Comparison of ENCODE assay signal across 24 cellular contexts in genomic region chr3:8853081-8853480, GRCh38.
"Had no signal": no experiment of that assay in that cellular context is flagged by ENCODE, and none has a peak within 500 bp of the region (broad histone marks: within the 10 kb centered on the region; RNA-seq: fewer than 3 reads in every experiment).

No MANE protein-coding gene starts in this region.

- H3K9me3 ChIP-seq: breast epithelium, esophagus muscularis mucosa, right lobe of liver, vagina had no signal

- H3K4me1 ChIP-seq: breast epithelium, foreskin keratinocyte, parathyroid adenoma, right lobe of liver, vagina had no signal

- H3K9me3 Mint-ChIP-seq: activated T-cell treated with anti-CD3 and anti-CD28 coated beads, Interleukin-2, amount 50 U/mL, for 24 hours; activated T-helper 17 cell treated with anti-CD3 and anti-CD28 coated beads, Interleukin-2, amount 50 U/mL, for 72 hours; naive B cell; stimulated activated naive B cell treated with anti-CD40 and anti-IgM and Interleukin-4, amounts not matched to agents 10 μg/mL and 1 μg/mL and 100 μg/mL, for 72 hours; T-helper 2 cell treated with Interferon-gamma antibody and Interleukin-4, amounts not matched to agents 5 μg/mL and 100 μg/mL, for 36 hours; type B pancreatic cell had no signal

- H2AFZ ChIP-seq: hepatocyte, parathyroid adenoma had no signal

- H3K27ac Mint-ChIP-seq: activated naive CD8-positive, alpha-beta T cell; activated T-cell treated with anti-CD3 and anti-CD28 coated beads, Interleukin-2, amount 50 U/mL, for 24 hours; activated T-helper 17 cell treated with anti-CD3 and anti-CD28 coated beads, Interleukin-2, amount 50 U/mL, for 72 hours; naive B cell; stimulated activated naive B cell treated with anti-CD40 and anti-IgM and Interleukin-4, amounts not matched to agents 10 μg/mL and 1 μg/mL and 100 μg/mL, for 72 hours; T-helper 2 cell treated with Interferon-gamma antibody and Interleukin-4, amounts not matched to agents 5 μg/mL and 100 μg/mL, for 36 hours; type B pancreatic cell had no signal

- H3K9ac ChIP-seq: parathyroid adenoma had no signal

- H3K4me1 Mint-ChIP-seq: activated T-helper 17 cell treated with anti-CD3 and anti-CD28 coated beads, Interleukin-2, amount 50 U/mL, for 72 hours; naive B cell; stimulated activated naive B cell treated with anti-CD40 and anti-IgM and Interleukin-4, amounts not matched to agents 10 μg/mL and 1 μg/mL and 100 μg/mL, for 72 hours had no signal

- H3K27me3 Mint-ChIP-seq: activated naive CD8-positive, alpha-beta T cell; activated T-cell treated with anti-CD3 and anti-CD28 coated beads, Interleukin-2, amount 50 U/mL, for 24 hours; activated T-helper 17 cell treated with anti-CD3 and anti-CD28 coated beads, Interleukin-2, amount 50 U/mL, for 72 hours; naive B cell; stimulated activated naive B cell treated with anti-CD40 and anti-IgM and Interleukin-4, amounts not matched to agents 10 μg/mL and 1 μg/mL and 100 μg/mL, for 72 hours; type B pancreatic cell had no signal

- H3K79me2 ChIP-seq: hepatocyte, parathyroid adenoma had no signal

- H3K27me3 ChIP-seq: breast epithelium, esophagus muscularis mucosa, foreskin keratinocyte, hepatocyte, right lobe of liver, vagina had no signal

- H3K36me3 ChIP-seq: breast epithelium, esophagus muscularis mucosa, right lobe of liver, vagina had no signal

- H3K4me2 ChIP-seq: hepatocyte had no signal

- H3K4me3 ChIP-seq: breast epithelium, coronary artery, esophagus muscularis mucosa, hepatocyte, right lobe of liver, vagina had no signal

- H3K4me3 Mint-ChIP-seq: activated naive CD8-positive, alpha-beta T cell; activated T-cell treated with anti-CD3 and anti-CD28 coated beads, Interleukin-2, amount 50 U/mL, for 24 hours; activated T-helper 17 cell treated with anti-CD3 and anti-CD28 coated beads, Interleukin-2, amount 50 U/mL, for 72 hours; naive B cell; stimulated activated naive B cell treated with anti-CD40 and anti-IgM and Interleukin-4, amounts not matched to agents 10 μg/mL and 1 μg/mL and 100 μg/mL, for 72 hours; T-helper 2 cell treated with Interferon-gamma antibody and Interleukin-4, amounts not matched to agents 5 μg/mL and 100 μg/mL, for 36 hours; type B pancreatic cell had no signal

- ATAC-seq: activated T-helper 17 cell treated with anti-CD3 and anti-CD28 coated beads, Interleukin-2, amount 50 U/mL, for 72 hours; foreskin keratinocyte; right lobe of liver; stimulated activated naive B cell treated with anti-CD40 and anti-IgM and Interleukin-4, amounts not matched to agents 10 μg/mL and 1 μg/mL and 100 μg/mL, for 72 hours had no signal

- H3K27ac ChIP-seq: breast epithelium, coronary artery, esophagus muscularis mucosa, foreskin keratinocyte, hepatocyte, parathyroid adenoma, right lobe of liver, vagina, VCaP had no signal

- DNase-seq: activated CD4-positive, alpha-beta T cell treated with anti-CD3 and anti-CD28 coated beads for 1 hour; activated CD4-positive, alpha-beta T cell treated with anti-CD3 and anti-CD28 coated beads, Interleukin-2, amount 50 U/mL, for 1 hour; activated naive CD4-positive, alpha-beta T cell; activated T-cell treated with anti-CD3 and anti-CD28 coated beads, Interleukin-2, amount 50 U/mL, for 24 hours; foreskin keratinocyte; mesendoderm; naive B cell; right lobe of liver; small intestine; stimulated activated CD4-positive, alpha-beta T cell treated with anti-CD3 and anti-CD28 coated beads, Interleukin-15, amount 100 ng/mL, for 24 hours; stimulated activated CD4-positive, alpha-beta T cell treated with anti-CD3 and anti-CD28 coated beads, Interleukin-2, amount 100 ng/mL, for 48 hours; stimulated activated CD8-positive, alpha-beta memory T cell treated with anti-CD3 and anti-CD28 coated beads, Interleukin-4, amount 100 ng/mL, for 48 hours; stimulated activated naive B cell treated with anti-CD40 and anti-IgM and Interleukin-4, amounts not matched to agents 10 μg/mL and 1 μg/mL and 100 μg/mL, for 72 hours had no signal

- H3K36me3 Mint-ChIP-seq: activated naive CD8-positive, alpha-beta T cell; naive B cell had no signal
